9 cellular contexts compared by ENCODE assay signal in the genomic region with DNA sequence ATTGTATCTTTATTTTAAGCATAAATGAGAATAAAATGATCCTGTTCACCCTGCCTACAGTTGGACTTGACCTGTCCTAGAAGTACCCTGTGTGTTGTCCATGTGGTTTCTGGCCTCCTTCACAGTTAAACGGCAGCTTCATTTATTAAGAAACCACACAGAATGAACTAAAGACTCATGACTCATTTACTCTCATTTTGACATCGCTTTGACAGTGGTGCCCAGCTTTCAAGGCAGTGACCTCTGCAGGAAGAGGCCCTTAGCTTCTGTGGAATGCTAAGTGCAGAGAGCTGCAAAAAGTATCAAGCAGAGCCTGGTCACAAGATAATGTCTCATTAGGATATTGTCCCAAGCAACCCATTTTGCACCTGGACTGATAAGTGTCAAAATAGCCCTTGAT.
DNase-seq lines count a peak whose midpoint lies in the region; ATAC-seq and TF ChIP-seq lines count a peak whose summit lies in the region.
"Had no signal": no experiment of that assay in that cellular context is flagged by ENCODE, and none has a peak within 500 bp of the region (broad histone marks: within the 10 kb centered on the region; RNA-seq: fewer than 3 reads in every experiment).

No MANE protein-coding gene starts in this region.

- 57% methylated on average over 2 of the region's 2 CpGs for WGBS in prostate gland

- H3K4me3 ChIP-seq in prostate gland = no peak overlapping the region

- H3K36me3 ChIP-seq in prostate gland = no peaks in the 10 kb centered on the region

- DNase-seq in AML-193 (lab: John Stamatoyannopoulos, UW) = peak; percentile 91 to 93
- DNase-seq in NOMO-1 treated with dmso at 0.1 percent for 144 hours (lab: John Stamatoyannopoulos, UW; ENCODE audit: unreplicated experiment) = peak; percentile 67
- DNase-seq in fibroblast of peridontal ligament (ENCODE audit: extremely low read depth) = peak; percentile 79
- peak; percentile 14 to 45 for DNase-seq in stimulated activated naive CD8-positive, alpha-beta T cell treated with anti-CD3 and anti-CD28 coated beads, Interleukin-15, amount 100 ng/mL, for 72 hours
- no peak for DNase-seq in prostate gland (ENCODE audit: low spot score)
- DNase-seq in NCI-H2227 (lab: John Stamatoyannopoulos, UW; ENCODE audit: unreplicated experiment) = no peak
- DNase-seq in WTC11 (ENCODE audit: low spot score) = no peak

- peaks cover 26% of the 10 kb centered on the region for H3K36me3 Mint-ChIP-seq in WTC11

- no peaks in the 10 kb centered on the region for H3K9me3 ChIP-seq in prostate gland

- H3K4me1 ChIP-seq in prostate gland (replicated peaks) = no peaks in the 10 kb centered on the region

- TF ChIP-seq CTCF in prostate gland (IDR thresholded peaks at IDR 0.05) (no peak), WTC11 (IDR thresholded peaks at IDR 0.05) (no peak)

- no peaks in the 10 kb centered on the region for H3K27me3 ChIP-seq in prostate gland (replicated peaks; ENCODE audit: insufficient read depth)

- intact Hi-C loops in prostate gland (cut with DNase I) = no loop called here

- no peak overlapping the region for H3K27ac ChIP-seq in prostate gland

- POLR2A ChIA-PET in WTC11 (lab: Charles Lee) = no interaction called here

- H3K27ac Mint-ChIP-seq in stimulated activated naive CD8-positive, alpha-beta T cell treated with anti-CD3 and anti-CD28 coated beads, Interleukin-15, amount 100 ng/mL, for 72 hours = peak overlapping the region in 1 of 2 donors; percentile 59
- no peak overlapping the region for H3K27ac Mint-ChIP-seq in WTC11
- H3K27ac Mint-ChIP-seq: dendritic cell treated with granulocyte-macrophage colony-stimulating factor and Interleukin-4, amounts not matched to agents 40 ng/mL and 50 ng/mL, for 4 days had no signal

- peak; percentile 54 for ATAC-seq in GM21576 (IDR thresholded peaks at IDR 0.05; ENCODE audit: unreplicated experiment)
- peak; percentile 89 for ATAC-seq in stimulated activated naive CD8-positive, alpha-beta T cell treated with anti-CD3 and anti-CD28 coated beads, Interleukin-15, amount 100 ng/mL, for 72 hours
- ATAC-seq in WTC11 = no peak

- peaks cover 2% of the 10 kb centered on the region for H3K27me3 Mint-ChIP-seq in stimulated activated naive CD8-positive, alpha-beta T cell treated with anti-CD3 and anti-CD28 coated beads, Interleukin-15, amount 100 ng/mL, for 72 hours
- no peaks in the 10 kb centered on the region; the same call in 1 of the 2 replicates for H3K27me3 Mint-ChIP-seq in WTC11 (ENCODE audit: low read depth)
- H3K27me3 Mint-ChIP-seq: dendritic cell treated with granulocyte-macrophage colony-stimulating factor and Interleukin-4, amounts not matched to agents 40 ng/mL and 50 ng/mL, for 4 days had no signal

- no peak for TF ChIP-seq POLR2A in prostate gland (IDR thresholded peaks at IDR 0.05)

- no peaks in the 10 kb centered on the region for H3K9me3 Mint-ChIP-seq in stimulated activated naive CD8-positive, alpha-beta T cell treated with anti-CD3 and anti-CD28 coated beads, Interleukin-15, amount 100 ng/mL, for 72 hours
- no peaks in the 10 kb centered on the region for H3K9me3 Mint-ChIP-seq in WTC11
- H3K9me3 Mint-ChIP-seq: dendritic cell treated with granulocyte-macrophage colony-stimulating factor and Interleukin-4, amounts not matched to agents 40 ng/mL and 50 ng/mL, for 4 days had no signal

- peak overlapping the region; percentile 13 to 47 for H3K4me3 Mint-ChIP-seq in stimulated activated naive CD8-positive, alpha-beta T cell treated with anti-CD3 and anti-CD28 coated beads, Interleukin-15, amount 100 ng/mL, for 72 hours
- H3K4me3 Mint-ChIP-seq in WTC11 = no peak overlapping the region
- H3K4me3 Mint-ChIP-seq: dendritic cell treated with granulocyte-macrophage colony-stimulating factor and Interleukin-4, amounts not matched to agents 40 ng/mL and 50 ng/mL, for 4 days had no signal

- CTCF ChIA-PET in WTC11 (lab: Charles Lee) = no interaction called here

- H3K4me1 Mint-ChIP-seq in stimulated activated naive CD8-positive, alpha-beta T cell treated with anti-CD3 and anti-CD28 coated beads, Interleukin-15, amount 100 ng/mL, for 72 hours = peaks cover 32% of the 10 kb centered on the region
- peaks cover 27% of the 10 kb centered on the region for H3K4me1 Mint-ChIP-seq in WTC11

TF ChIP-seq in WTC11, 78 proteins besides CTCF, POLR2A, EP300 and RAD21:
- TF ChIP-seq JUN (CRISPR knock-in tag; IDR thresholded peaks at IDR 0.05) = no peak

Comparison
In these comparisons a context has a peak if more than half of its experiments do, and no peak if none do; other contexts are left out.
1. DNase-seq: peak in AML-193 (2 of 2), NOMO-1 treated with dmso at 0.1 percent for 144 hours (single experiment), fibroblast of peridontal ligament (single experiment) and stimulated activated naive CD8-positive, alpha-beta T cell treated with anti-CD3 and anti-CD28 coated beads, Interleukin-15, amount 100 ng/mL, for 72 hours (2 of 2); none in prostate gland (single experiment), NCI-H2227 (single experiment) and WTC11 (single experiment).